21 cellular contexts compared by ENCODE assay signal in the genomic region with DNA sequence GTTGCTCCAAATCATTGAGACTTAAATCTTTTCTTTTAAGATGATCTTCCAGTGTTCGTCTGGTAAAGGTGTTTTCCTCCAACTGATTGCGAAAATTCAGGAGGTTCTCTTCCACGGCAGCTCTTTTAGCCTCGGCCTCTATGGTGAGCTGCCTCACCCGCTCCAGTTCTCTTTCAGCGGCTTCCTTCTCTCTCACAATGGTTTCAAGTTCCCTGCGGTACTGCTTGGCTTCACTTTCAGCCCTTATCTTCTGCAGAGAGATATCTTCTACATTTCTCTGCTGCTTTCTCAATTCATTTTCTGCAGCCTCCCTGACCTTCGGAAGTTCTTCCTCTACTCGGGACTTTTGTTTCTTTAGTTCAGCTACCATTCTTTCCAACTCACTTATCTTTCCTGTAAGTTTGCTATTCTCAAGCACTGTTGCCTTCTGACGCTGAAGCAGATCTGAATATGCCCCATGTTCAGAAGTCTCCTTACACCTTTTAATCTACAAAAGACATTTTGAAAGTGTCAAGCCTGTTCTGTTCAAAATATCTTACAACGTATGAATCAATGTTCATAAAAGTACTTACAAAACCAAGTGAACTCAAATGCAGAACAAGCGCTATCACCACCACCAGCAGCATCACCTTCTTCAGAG.
"Had no signal": no experiment of that assay in that cellular context is flagged by ENCODE, and none has a peak within 500 bp of the region (broad histone marks: within the 10 kb centered on the region; RNA-seq: fewer than 3 reads in every experiment).

No MANE protein-coding gene starts in this region.

- FAIRE-seq: endometrium, kidney had no signal

- H3K36me3 Mint-ChIP-seq: activated naive CD4-positive, alpha-beta T cell treated with anti-CD3 and anti-CD28 coated beads, Interleukin-2, amount 50 U/mL, for 24 hours; naive thymus-derived CD8-positive, alpha-beta T cell had no signal

- H3K9me3 ChIP-seq: prostate gland, thyroid gland had no signal

- H3K4me3 Mint-ChIP-seq: activated CD8-positive, alpha-beta T cell treated with anti-CD3 and anti-CD28 coated beads, Interleukin-2, amount 10 ng/mL, durations not matched to agents 7 days and 5 days; activated naive CD4-positive, alpha-beta T cell treated with anti-CD3 and anti-CD28 coated beads, Interleukin-2, amount 50 U/mL, for 24 hours; activated T-helper 1 cell treated with anti-CD3 and anti-CD28 coated beads, Interleukin-12 subunit alpha, Interleukin-12 subunit beta, Interleukin-2, Interleukin-4 antibody, amounts not matched to agents 30 ng/mL and 10 ng/mL and 1 ng/mL, durations not matched to agents 14 hours and 24 hours and 36 hours; brain; dendritic cell treated with granulocyte-macrophage colony-stimulating factor and Interleukin-4, amounts not matched to agents 40 ng/mL and 50 ng/mL, for 4 days; naive thymus-derived CD8-positive, alpha-beta T cell had no signal

- DNase-seq: activated CD4-positive, alpha-beta T cell treated with anti-CD3 and anti-CD28 coated beads for 1 hour; activated CD4-positive, alpha-beta T cell treated with anti-CD3 and anti-CD28 coated beads, Interleukin-2, amount 50 U/mL, for 1 hour; activated CD8-positive, alpha-beta T cell treated with anti-CD3 and anti-CD28 coated beads, Interleukin-2, amount 10 ng/mL, durations not matched to agents 7 days and 5 days; activated gamma-delta T cell treated with Interleukin-2 at 50 U/mL for 16 hours; anterior cingulate cortex; caudate nucleus; effector CD4-positive, alpha-beta T cell; foreskin fibroblast; kidney; naive thymus-derived CD8-positive, alpha-beta T cell; stimulated activated CD4-positive, alpha-beta T cell treated with anti-CD3 and anti-CD28 coated beads, Interleukin-4, amount 100 ng/mL, for 4 hours; stimulated activated naive CD8-positive, alpha-beta T cell treated with anti-CD3 and anti-CD28 coated beads, Interleukin-15, Interleukin-2, amounts not matched to agents 100 U/mL and 50 U/mL, for 24 hours; T1000; thyroid gland had no signal

- H3K4me3 ChIP-seq: lung, prostate gland, thyroid gland had no signal

- H3K9me3 Mint-ChIP-seq: activated naive CD4-positive, alpha-beta T cell treated with anti-CD3 and anti-CD28 coated beads, Interleukin-2, amount 50 U/mL, for 24 hours; activated T-helper 1 cell treated with anti-CD3 and anti-CD28 coated beads, Interleukin-12 subunit alpha, Interleukin-12 subunit beta, Interleukin-2, Interleukin-4 antibody, amounts not matched to agents 30 ng/mL and 10 ng/mL and 1 ng/mL, durations not matched to agents 14 hours and 24 hours and 36 hours; brain; dendritic cell treated with granulocyte-macrophage colony-stimulating factor and Interleukin-4, amounts not matched to agents 40 ng/mL and 50 ng/mL, for 4 days; naive thymus-derived CD8-positive, alpha-beta T cell had no signal

- H3K4me1 ChIP-seq: prostate gland, thyroid gland had no signal

- H3K27ac Mint-ChIP-seq: activated CD8-positive, alpha-beta T cell treated with anti-CD3 and anti-CD28 coated beads, Interleukin-2, amount 10 ng/mL, durations not matched to agents 7 days and 5 days; activated naive CD4-positive, alpha-beta T cell treated with anti-CD3 and anti-CD28 coated beads, Interleukin-2, amount 50 U/mL, for 24 hours; activated T-helper 1 cell treated with anti-CD3 and anti-CD28 coated beads, Interleukin-12 subunit alpha, Interleukin-12 subunit beta, Interleukin-2, Interleukin-4 antibody, amounts not matched to agents 30 ng/mL and 10 ng/mL and 1 ng/mL, durations not matched to agents 14 hours and 24 hours and 36 hours; brain; dendritic cell treated with granulocyte-macrophage colony-stimulating factor and Interleukin-4, amounts not matched to agents 40 ng/mL and 50 ng/mL, for 4 days; naive thymus-derived CD8-positive, alpha-beta T cell had no signal

- H3K4me1 Mint-ChIP-seq: activated naive CD4-positive, alpha-beta T cell treated with anti-CD3 and anti-CD28 coated beads, Interleukin-2, amount 50 U/mL, for 24 hours; brain; naive thymus-derived CD8-positive, alpha-beta T cell had no signal

- H3K27me3 ChIP-seq: thyroid gland had no signal

- H3K27me3 Mint-ChIP-seq: activated naive CD4-positive, alpha-beta T cell treated with anti-CD3 and anti-CD28 coated beads, Interleukin-2, amount 50 U/mL, for 24 hours; brain; dendritic cell treated with granulocyte-macrophage colony-stimulating factor and Interleukin-4, amounts not matched to agents 40 ng/mL and 50 ng/mL, for 4 days; naive thymus-derived CD8-positive, alpha-beta T cell had no signal

- H3K27ac ChIP-seq: prostate gland, thyroid gland had no signal

- H3K36me3 ChIP-seq: prostate gland had no signal
